Comparison of ENCODE assay signal across 13 cellular contexts in the genomic region with DNA sequence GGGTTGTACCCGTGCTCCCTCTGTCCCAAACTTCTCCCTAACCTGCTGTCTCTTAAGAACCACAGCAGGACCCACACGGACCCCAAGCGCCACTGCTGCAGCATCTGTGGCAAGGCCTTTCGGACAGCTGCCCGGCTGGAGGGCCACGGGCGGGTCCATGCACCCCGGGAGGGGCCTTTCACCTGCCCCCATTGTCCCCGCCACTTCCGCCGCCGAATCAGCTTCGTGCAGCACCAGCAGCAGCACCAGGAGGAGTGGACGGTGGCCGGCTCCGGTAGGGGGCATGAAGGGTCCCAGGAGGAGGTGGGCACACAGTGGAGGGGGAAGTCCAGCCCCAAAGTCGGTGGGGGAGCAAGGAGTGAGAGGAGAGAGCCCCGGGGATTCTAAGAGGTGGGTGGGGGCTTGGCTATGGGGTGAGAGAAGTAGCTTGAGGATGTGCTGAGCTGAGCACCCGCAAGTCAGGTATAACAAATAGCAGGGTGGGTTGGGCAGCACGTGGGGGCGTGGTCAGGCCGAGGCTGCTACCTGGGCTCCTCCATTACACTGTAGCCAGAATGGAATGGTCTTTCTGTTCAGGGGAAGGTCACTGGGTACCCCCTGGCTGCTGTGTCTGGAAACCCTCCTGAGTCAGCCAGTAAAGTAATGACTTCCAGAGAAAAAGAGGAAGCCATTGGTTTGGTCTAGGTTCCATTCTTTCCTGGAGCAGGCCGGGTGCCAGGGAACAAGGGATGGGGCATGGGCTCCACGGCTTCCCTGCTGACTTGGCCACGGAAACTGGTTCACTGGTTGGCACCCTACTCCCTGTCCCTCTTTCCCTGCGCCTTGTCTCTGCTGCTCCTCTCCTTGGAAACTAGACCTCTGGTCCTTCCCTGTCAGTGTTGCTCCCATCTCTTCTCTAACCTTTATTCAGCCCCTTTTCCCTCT. TPM values are rescaled to one million over a fixed set of nuclear protein-coding genes. Genes with fewer than 3 reads are reported as not detected.
DNase-seq lines count a peak whose midpoint lies in the region; TF ChIP-seq lines count a peak whose summit lies in the region.
"Had no signal": no experiment of that assay in that cellular context is flagged by ENCODE, and none has a peak within 500 bp of the region (broad histone marks: within the 10 kb centered on the region; RNA-seq: fewer than 3 reads in every experiment).

No MANE protein-coding gene starts in this region.

- H3K36me3 Mint-ChIP-seq in activated CD4-positive, alpha-beta T cell treated with anti-CD3 and anti-CD28 coated beads, Interleukin-2, amount 10 ng/mL, durations not matched to agents 7 days and 5 days (ENCODE audit: low read depth): peaks cover 36% of the 10 kb centered on the region
- H3K36me3 Mint-ChIP-seq in endothelial cell (ENCODE audit: low read depth, unreplicated experiment) (peaks cover 31% of the 10 kb centered on the region), progenitor cell of endocrine pancreas (ENCODE audit: insufficient read depth) (peaks cover 4% of the 10 kb centered on the region)

- H3K4me2 ChIP-seq in PC-9: no peak overlapping the region

- no peak overlapping the region for H3K4me3 ChIP-seq in PC-9
- no peak overlapping the region for H3K4me3 ChIP-seq in HAP-1
- H3K4me3 ChIP-seq: ascending aorta, lung had no signal

- no peak overlapping the region for H2AFZ ChIP-seq in PC-9

- intact Hi-C loops in PC-9 (cut with micrococcal nuclease; ENCODE audit: unreplicated experiment): no loop called here

- no peak overlapping the region for H3K4me3 Mint-ChIP-seq in activated CD4-positive, alpha-beta T cell treated with anti-CD3 and anti-CD28 coated beads, Interleukin-2, amount 10 ng/mL, durations not matched to agents 7 days and 5 days
- H3K4me3 Mint-ChIP-seq in endothelial cell (ENCODE audit: unreplicated experiment) (peak overlapping the region; percentile 40), progenitor cell of endocrine pancreas (ENCODE audit: low read depth) (no peak overlapping the region)
- H3K4me3 Mint-ChIP-seq: activated T-helper 1 cell treated with anti-CD3 and anti-CD28 coated beads, Interleukin-12 subunit alpha, Interleukin-12 subunit beta, Interleukin-2, Interleukin-4 antibody, amounts not matched to agents 30 ng/mL and 10 ng/mL and 1 ng/mL, durations not matched to agents 14 hours and 24 hours and 36 hours had no signal

- H3K36me3 ChIP-seq in PC-9 (ENCODE audit: low read depth) (peaks cover 5% of the 10 kb centered on the region), HAP-1 (replicated peaks) (peaks cover 50% of the 10 kb centered on the region)

- TF ChIP-seq CTCF in PC-9 (conservative IDR thresholded peaks at IDR 0.05): no peak
- no peak for TF ChIP-seq CTCF in endothelial cell (IDR thresholded peaks at IDR 0.05; ENCODE audit: unreplicated experiment)
- no peak for TF ChIP-seq CTCF in progenitor cell of endocrine pancreas (IDR thresholded peaks at IDR 0.05; ENCODE audit: unreplicated experiment)

- peaks cover 9% of the 10 kb centered on the region for H3K4me1 Mint-ChIP-seq in activated CD4-positive, alpha-beta T cell treated with anti-CD3 and anti-CD28 coated beads, Interleukin-2, amount 10 ng/mL, durations not matched to agents 7 days and 5 days
- H3K4me1 Mint-ChIP-seq in endothelial cell (ENCODE audit: unreplicated experiment) (peaks cover 2% of the 10 kb centered on the region), progenitor cell of endocrine pancreas (ENCODE audit: low read depth) (no peaks in the 10 kb centered on the region)

- H3K27me3 ChIP-seq in PC-9 (ENCODE audit: insufficient read depth, low read depth) (no peaks in the 10 kb centered on the region), HAP-1 (ENCODE audit: low read depth) (no peaks in the 10 kb centered on the region)
- H3K27me3 ChIP-seq: ascending aorta had no signal

- H3K4me1 ChIP-seq in PC-9 (replicated peaks; ENCODE audit: insufficient read depth): no peaks in the 10 kb centered on the region
- H3K4me1 ChIP-seq in HAP-1: no peaks in the 10 kb centered on the region
- H3K4me1 ChIP-seq: ascending aorta had no signal

- BruUV-seq in PC-9 (replicated peaks; lab: Mats Ljungman, UMichigan): TSS peak; percentile 2

- H3K9me3 Mint-ChIP-seq in activated CD4-positive, alpha-beta T cell treated with anti-CD3 and anti-CD28 coated beads, Interleukin-2, amount 10 ng/mL, durations not matched to agents 7 days and 5 days: no peaks in the 10 kb centered on the region
- H3K9me3 Mint-ChIP-seq in endothelial cell (ENCODE audit: unreplicated experiment) (no peaks in the 10 kb centered on the region), progenitor cell of endocrine pancreas (ENCODE audit: low read depth) (no peaks in the 10 kb centered on the region)
- H3K9me3 Mint-ChIP-seq: activated T-helper 1 cell treated with anti-CD3 and anti-CD28 coated beads, Interleukin-12 subunit alpha, Interleukin-12 subunit beta, Interleukin-2, Interleukin-4 antibody, amounts not matched to agents 30 ng/mL and 10 ng/mL and 1 ng/mL, durations not matched to agents 14 hours and 24 hours and 36 hours had no signal

- peaks cover 10% of the 10 kb centered on the region for H3K79me2 ChIP-seq in PC-9 (ENCODE audit: low read depth)

- peak overlapping the region; percentile 47 for H3K27ac Mint-ChIP-seq in activated CD4-positive, alpha-beta T cell treated with anti-CD3 and anti-CD28 coated beads, Interleukin-2, amount 10 ng/mL, durations not matched to agents 7 days and 5 days
- H3K27ac Mint-ChIP-seq in endothelial cell (ENCODE audit: unreplicated experiment) (peak overlapping the region; percentile 44), progenitor cell of endocrine pancreas (peak overlapping the region; percentile 71)
- H3K27ac Mint-ChIP-seq: activated T-helper 1 cell treated with anti-CD3 and anti-CD28 coated beads, Interleukin-12 subunit alpha, Interleukin-12 subunit beta, Interleukin-2, Interleukin-4 antibody, amounts not matched to agents 30 ng/mL and 10 ng/mL and 1 ng/mL, durations not matched to agents 14 hours and 24 hours and 36 hours had no signal

- CTCF ChIA-PET in activated CD4-positive, alpha-beta T cell treated with anti-CD3 and anti-CD28 coated beads, Interleukin-2, amount 10 ng/mL, durations not matched to agents 7 days and 5 days (lab: Charles Lee): interaction anchor here (1.9 kb wide), 1 partner anchor 11 kb away, joined by 4 read pairs; no protein-coding TSS in a partner anchor
- CTCF ChIA-PET in PC-9 (lab: Charles Lee): no interaction called here

- no peaks in the 10 kb centered on the region for H3K27me3 Mint-ChIP-seq in activated CD4-positive, alpha-beta T cell treated with anti-CD3 and anti-CD28 coated beads, Interleukin-2, amount 10 ng/mL, durations not matched to agents 7 days and 5 days
- H3K27me3 Mint-ChIP-seq in endothelial cell (ENCODE audit: unreplicated experiment) (peaks cover 26% of the 10 kb centered on the region), progenitor cell of endocrine pancreas (no peaks in the 10 kb centered on the region)

- POLR2A ChIA-PET in activated CD4-positive, alpha-beta T cell treated with anti-CD3 and anti-CD28 coated beads, Interleukin-2, amount 10 ng/mL, durations not matched to agents 7 days and 5 days (lab: Charles Lee): no interaction called here
- POLR2A ChIA-PET in PC-9 (lab: Charles Lee; ENCODE audit: unreplicated experiment): interaction anchor here (0.8 kb wide), 1 partner anchor 96 kb away, joined by 7 read pairs; no protein-coding TSS in a partner anchor

- H3K9me2 ChIP-seq in PC-9 (ENCODE audit: insufficient read depth): no peaks in the 10 kb centered on the region

- no peaks in the 10 kb centered on the region for H3K9me3 ChIP-seq in PC-9 (ENCODE audit: insufficient read depth, low read depth)
- H3K9me3 ChIP-seq in HAP-1: no peaks in the 10 kb centered on the region
- H3K9me3 ChIP-seq: ascending aorta had no signal

- peaks cover 17% of the 10 kb centered on the region; the same call in 1 of the 2 replicates for H3F3A ChIP-seq in PC-9 (ENCODE audit: insufficient read depth, low read depth)

- in situ Hi-C loops in HAP-1 (cut with MboI; ENCODE audit: low sequenced_read_pairs): no loop called here

- no peak overlapping the region for H3K27ac ChIP-seq in PC-9
- H3K27ac ChIP-seq: ascending aorta had no signal

- peaks cover 38% of the 10 kb centered on the region for H4K20me1 ChIP-seq in PC-9 (ENCODE audit: insufficient read depth)

- no peak for DNase-seq in activated CD4-positive, alpha-beta T cell treated with anti-CD3 and anti-CD28 coated beads, Interleukin-2, amount 10 ng/mL, durations not matched to agents 7 days and 5 days
- no peak for DNase-seq in activated CD4-positive, alpha-beta T cell treated with anti-CD3 and anti-CD28 coated beads for 48 hours
- DNase-seq in PC-9: no peak
- DNase-seq in endothelial cell (ENCODE audit: low spot score): no peak
- DNase-seq in progenitor cell of endocrine pancreas (ENCODE audit: low spot score, unreplicated experiment): no peak
- DNase-seq in stimulated activated CD4-positive, alpha-beta T cell treated with anti-CD3 and anti-CD28 coated beads, Interleukin-2, amount 100 ng/mL, for 24 hours: no peak
- no peak for DNase-seq in NK-92 (lab: John Stamatoyannopoulos, UW; ENCODE audit: unreplicated experiment)
- DNase-seq in HAP-1 (ENCODE audit: low spot score in 2 of 2): no peak
- DNase-seq: DMS 273 treated with DMSO at 0.1 percent for 48 hours, occipital lobe had no signal

RNA-seq across cellular contexts. Expression of gene PRSS53, which starts 7.1 kb away (rescaled TPM):
- 1 to 10 TPM; 3.5 to 5.7 TPM for total RNA-seq in activated CD4-positive, alpha-beta T cell treated with anti-CD3 and anti-CD28 coated beads, Interleukin-2, amount 10 ng/mL, durations not matched to agents 7 days and 5 days
- total RNA-seq in PC-9 (2021) (7.7 and 9.2 TPM in 2 replicates), endothelial cell (ENCODE audit: unreplicated experiment) (1.8 TPM), progenitor cell of endocrine pancreas (2.3 and 2.9 TPM in 2 replicates)

RNA-seq across cellular contexts. Expression of gene ZNF646, which starts 7.5 kb away (rescaled TPM):
- total RNA-seq in activated CD4-positive, alpha-beta T cell treated with anti-CD3 and anti-CD28 coated beads, Interleukin-2, amount 10 ng/mL, durations not matched to agents 7 days and 5 days: 10 to 100 TPM; 28.3 to 33.3 TPM
- total RNA-seq in PC-9 (2021) (25.4 and 30.7 TPM in 2 replicates), endothelial cell (ENCODE audit: unreplicated experiment) (25.5 TPM), progenitor cell of endocrine pancreas (28.5 and 32.6 TPM in 2 replicates)

RNA-seq across cellular contexts. Expression of gene ZNF668, which starts 7.7 kb away (rescaled TPM):
- 10 to 100 TPM; 11.2 to 12.9 TPM for total RNA-seq in activated CD4-positive, alpha-beta T cell treated with anti-CD3 and anti-CD28 coated beads, Interleukin-2, amount 10 ng/mL, durations not matched to agents 7 days and 5 days
- total RNA-seq in PC-9 (2021): 13.2 and 17.4 TPM in 2 replicates
- 13.6 TPM for total RNA-seq in endothelial cell (ENCODE audit: unreplicated experiment)
- 14.3 and 17.5 TPM in 2 replicates for total RNA-seq in progenitor cell of endocrine pancreas

RNA-seq across cellular contexts. Expression of gene VKORC1, which starts 12.9 kb away (rescaled TPM):
- 10 to 100 TPM; 55.5 to 59.3 TPM for total RNA-seq in activated CD4-positive, alpha-beta T cell treated with anti-CD3 and anti-CD28 coated beads, Interleukin-2, amount 10 ng/mL, durations not matched to agents 7 days and 5 days
- total RNA-seq in PC-9 (2021) (46.0 and 59.9 TPM in 2 replicates), endothelial cell (ENCODE audit: unreplicated experiment) (59.6 TPM), progenitor cell of endocrine pancreas (51.0 and 54.8 TPM in 2 replicates)

RNA-seq across cellular contexts. Expression of gene BCKDK, which starts 26.5 kb away (rescaled TPM):
- total RNA-seq in activated CD4-positive, alpha-beta T cell treated with anti-CD3 and anti-CD28 coated beads, Interleukin-2, amount 10 ng/mL, durations not matched to agents 7 days and 5 days: 10 to 100 TPM; 23.0 to 23.5 TPM
- total RNA-seq in PC-9 (2021) (41.5 and 66.5 TPM in 2 replicates), endothelial cell (ENCODE audit: unreplicated experiment) (56.8 TPM), progenitor cell of endocrine pancreas (40.1 and 41.7 TPM in 2 replicates)
